In the genomic region with DNA sequence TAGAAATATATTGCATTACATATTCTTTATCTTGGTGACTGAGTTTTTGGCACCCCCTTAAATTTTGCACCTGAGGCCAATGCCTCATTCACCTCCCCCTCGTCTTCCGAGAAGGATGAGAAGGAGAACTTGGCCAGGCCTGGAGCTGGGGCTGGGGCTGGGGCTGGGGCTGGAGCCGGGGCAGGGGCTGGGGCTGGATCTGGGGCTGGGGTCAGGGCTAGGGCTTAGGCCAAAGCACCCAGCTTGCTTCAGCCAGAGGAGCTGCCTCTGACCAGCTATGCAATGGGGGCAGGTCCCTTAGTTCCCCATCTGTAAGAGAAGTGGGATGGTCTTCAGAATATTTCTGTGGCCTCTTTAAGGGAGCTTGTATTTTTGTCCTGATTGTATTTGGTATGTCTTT, we compare ENCODE assay signal across 31 cellular contexts.
"Had no signal": no experiment of that assay in that cellular context is flagged by ENCODE, and none has a peak within 500 bp of the region (broad histone marks: within the 10 kb centered on the region; RNA-seq: fewer than 3 reads in every experiment).

No MANE protein-coding gene starts in this region.

- ATAC-seq: heart right ventricle; left colon; left lung; mucosa of descending colon; naive thymus-derived CD4-positive, alpha-beta T cell; right cardiac atrium; sciatic nerve; stimulated activated memory B cell treated with anti-CD40 and anti-IgM and Interleukin-4, amounts not matched to agents 10 μg/mL and 1 μg/mL and 100 μg/mL, for 72 hours; stimulated activated naive CD8-positive, alpha-beta T cell treated with anti-CD3 and anti-CD28 coated beads, Interleukin-15, Interleukin-2, amounts not matched to agents 100 U/mL and 50 U/mL, for 24 hours; upper lobe of right lung had no signal

- H3K27ac Mint-ChIP-seq: memory B cell; nephron progenitor cell; neural progenitor cell; stimulated activated memory B cell treated with anti-CD40 and anti-IgM and Interleukin-4, amounts not matched to agents 10 μg/mL and 1 μg/mL and 100 μg/mL, for 72 hours had no signal

- H3K9ac ChIP-seq: neural progenitor cell had no signal

- FAIRE-seq: keratinocyte, small intestine, urothelium cell line had no signal

- H3K36me3 ChIP-seq: heart right ventricle, left lung, neural progenitor cell, neutrophil, ovary, prostate gland, stomach, thyroid gland, transverse colon, upper lobe of right lung had no signal

- H3K27me3 ChIP-seq: ovary, stomach, testis, thyroid gland, transverse colon, upper lobe of right lung had no signal

- DNase-seq: heart right ventricle; left colon; left lung; midbrain; mucosa of descending colon; naive thymus-derived CD4-positive, alpha-beta T cell; nephron progenitor cell; occipital lobe; ovary; retina; right cardiac atrium; small intestine; stimulated activated CD4-positive, alpha-beta T cell treated with anti-CD3 and anti-CD28 coated beads, Interleukin-1b, Interleukin-23, amount 100 ng/mL, for 48 hours; stimulated activated CD4-positive, alpha-beta T cell treated with anti-CD3 and anti-CD28 coated beads, Interleukin-2, amount 100 ng/mL, for 48 hours; stimulated activated CD4-positive, alpha-beta T cell treated with anti-CD3 and anti-CD28 coated beads, Interleukin-4, amount 100 ng/mL, for 4 hours; stimulated activated CD8-positive, alpha-beta memory T cell treated with anti-CD3 and anti-CD28 coated beads, Interleukin-4, amount 100 ng/mL, for 48 hours; stimulated activated naive CD8-positive, alpha-beta T cell treated with anti-CD3 and anti-CD28 coated beads, Interleukin-15, Interleukin-2, amounts not matched to agents 100 U/mL and 50 U/mL, for 24 hours; stomach; testis; thyroid gland; transverse colon had no signal

- H3K4me3 Mint-ChIP-seq: memory B cell; nephron progenitor cell; neural progenitor cell; stimulated activated memory B cell treated with anti-CD40 and anti-IgM and Interleukin-4, amounts not matched to agents 10 μg/mL and 1 μg/mL and 100 μg/mL, for 72 hours had no signal

- H3K4me3 ChIP-seq: heart right ventricle, hepatocyte, left lung, mucosa of descending colon, neural progenitor cell, ovary, prostate gland, stomach, testis, thyroid gland, transverse colon, upper lobe of right lung had no signal

- H3K9me3 ChIP-seq: heart right ventricle, left lung, mucosa of descending colon, neutrophil, ovary, prostate gland, stomach, testis, thyroid gland, transverse colon, upper lobe of right lung had no signal

- H3K4me1 Mint-ChIP-seq: memory B cell had no signal

- H3K27ac ChIP-seq: heart right ventricle, hepatocyte, left lung, neural progenitor cell, neutrophil, ovary, prostate gland, stomach, testis, thyroid gland, transverse colon, upper lobe of right lung had no signal

- H3K36me3 Mint-ChIP-seq: memory B cell; naive thymus-derived CD4-positive, alpha-beta T cell; neural progenitor cell; stimulated activated memory B cell treated with anti-CD40 and anti-IgM and Interleukin-4, amounts not matched to agents 10 μg/mL and 1 μg/mL and 100 μg/mL, for 72 hours had no signal

- H3K9me3 Mint-ChIP-seq: memory B cell; naive thymus-derived CD4-positive, alpha-beta T cell; neural progenitor cell; stimulated activated memory B cell treated with anti-CD40 and anti-IgM and Interleukin-4, amounts not matched to agents 10 μg/mL and 1 μg/mL and 100 μg/mL, for 72 hours had no signal
